In genomic region chr15:63188937-63189871, GRCh38 we compare ENCODE assay signal across 8 cellular contexts. TPM values are rescaled to one million over a fixed set of nuclear protein-coding genes. Genes with fewer than 3 reads are reported as not detected.
A peak's percentile ranks its signal among the peaks of the same experiment; 100 is the strongest.
DNase-seq lines count a peak whose midpoint lies in the region; ATAC-seq and TF ChIP-seq lines count a peak whose summit lies in the region.

Gene RAB8B, plus strand, starts transcription at chr15:63189606. Its CDS starts 19 bp downstream, at chr15:63189625.

- H3K27ac ChIP-seq in heart right ventricle, result peak within 1 kb of the TSS in 9 of 10 donors; percentile 34 to 92 (median 77)

- no peak for TF ChIP-seq CTCF in GM13977 (IDR thresholded peaks at IDR 0.05; ENCODE audit: extremely low read depth, insufficient read depth, missing control alignments)
- peak in 1 of 9 donors; percentile 6 for TF ChIP-seq CTCF in heart right ventricle (IDR thresholded peaks at IDR 0.05)
- no peak for TF ChIP-seq CTCF in type B pancreatic cell (conservative IDR thresholded peaks at IDR 0.05)

- no peaks in the 10 kb centered on the region for H3K9me3 Mint-ChIP-seq in T-helper 1 cell treated with Interleukin-12 subunit alpha and Interleukin-12 subunit beta and Interleukin-4 antibody, amounts not matched to agents 30 μg/mL and 1 μg/mL, for 36 hours
- H3K9me3 Mint-ChIP-seq in type B pancreatic cell, result no peaks in the 10 kb centered on the region

- H3K27me3 Mint-ChIP-seq in T-helper 1 cell treated with Interleukin-12 subunit alpha and Interleukin-12 subunit beta and Interleukin-4 antibody, amounts not matched to agents 30 μg/mL and 1 μg/mL, for 36 hours (ENCODE audit: low read depth), result peaks cover 15% of the 10 kb centered on the region
- H3K27me3 Mint-ChIP-seq in type B pancreatic cell, result no peaks in the 10 kb centered on the region

- in situ Hi-C loops in GM13977 (cut with MboI; ENCODE audit: low pct_unique_long_range_greater_than_20kb, low sequenced_read_pairs, unreplicated experiment), result no loop called here

- WGBS in heart right ventricle, 2 donors, result 0 to 1% methylated on average over 77 of the region's 77 CpGs

- H3K27me3 ChIP-seq in heart right ventricle, result no peaks in the 10 kb centered on the region

- peaks cover 5 to 52% (median 26%) of the 10 kb centered on the region in 9 donors for H3K4me1 ChIP-seq in heart right ventricle

- intact Hi-C loops in heart right ventricle (cut with DNase I), result loop anchor here in 4 of 10 donors (2.0 to 10.0 kb wide), 4 partner anchors 30 to 88 kb away; partner anchors contain the start of genes APH1B (in 2 of the 4) and RPS27L (in 1 of the 4)
- intact Hi-C loops in posterior cingulate gyrus (cut with DNase I), result loop anchor here (2.0 kb wide), 2 partner anchors 32 to 88 kb away; partner anchors contain the start of genes APH1B and RPS27L

- H3K27ac Mint-ChIP-seq in T-helper 1 cell treated with Interleukin-12 subunit alpha and Interleukin-12 subunit beta and Interleukin-4 antibody, amounts not matched to agents 30 μg/mL and 1 μg/mL, for 36 hours, result peak within 1 kb of the TSS; percentile 90
- peak within 1 kb of the TSS; percentile 96 for H3K27ac Mint-ChIP-seq in type B pancreatic cell

- DNase-seq in GM13977 (ENCODE audit: low spot score), result peak; percentile 90
- peak; percentile 67 for DNase-seq in NCI-H1436 treated with DMSO at 0.1 percent for 48 hours (lab: John Stamatoyannopoulos, UW)
- DNase-seq in amniotic epithelial cell (ENCODE audit: low read depth), result peak; percentile 91
- DNase-seq in heart right ventricle, result peak; percentile 98 to 99
- peak; percentile 95 to 100 (median 99) for DNase-seq in posterior cingulate gyrus
- peak; percentile 99 for DNase-seq in type B pancreatic cell (ENCODE audit: extremely low spot score, unreplicated experiment)

- peaks cover 11% of the 10 kb centered on the region for H3K36me3 Mint-ChIP-seq in T-helper 1 cell treated with Interleukin-12 subunit alpha and Interleukin-12 subunit beta and Interleukin-4 antibody, amounts not matched to agents 30 μg/mL and 1 μg/mL, for 36 hours (ENCODE audit: low read depth)
- H3K36me3 Mint-ChIP-seq in type B pancreatic cell, result no peaks in the 10 kb centered on the region

- peak within 1 kb of the TSS; percentile 53 to 70 (median 66) for H3K4me3 ChIP-seq in heart right ventricle

- H3K4me3 Mint-ChIP-seq in T-helper 1 cell treated with Interleukin-12 subunit alpha and Interleukin-12 subunit beta and Interleukin-4 antibody, amounts not matched to agents 30 μg/mL and 1 μg/mL, for 36 hours, result peak within 1 kb of the TSS; percentile 95
- H3K4me3 Mint-ChIP-seq in type B pancreatic cell, result peak within 1 kb of the TSS; percentile 92

- H3K9me3 ChIP-seq in heart right ventricle, result no peaks in the 10 kb centered on the region

- H3K36me3 ChIP-seq in heart right ventricle, result no peaks in the 10 kb centered on the region

- H3K4me1 Mint-ChIP-seq in T-helper 1 cell treated with Interleukin-12 subunit alpha and Interleukin-12 subunit beta and Interleukin-4 antibody, amounts not matched to agents 30 μg/mL and 1 μg/mL, for 36 hours (ENCODE audit: low read depth), result peaks cover 45% of the 10 kb centered on the region
- H3K4me1 Mint-ChIP-seq in type B pancreatic cell (ENCODE audit: unreplicated experiment), result peaks cover 31% of the 10 kb centered on the region

- ATAC-seq in HG02840 (IDR thresholded peaks at IDR 0.05; ENCODE audit: low FRiP score, unreplicated experiment), result peak; percentile 74
- ATAC-seq in heart right ventricle, result peak; percentile 99 to 100 (median 99)

RNA-seq across cellular contexts. Expression of gene RAB8B, which starts in this region (rescaled TPM):
- total RNA-seq in heart right ventricle, result 10 to 100 TPM in 4 of 10 donors, 1 to 10 TPM in 6; 6.0 to 27.7 (median 7.4) TPM
- polyA plus RNA-seq in heart right ventricle, result 1 to 10 TPM; 4.4 to 4.5 TPM
- 26.5 and 36.8 TPM in 2 replicates for total RNA-seq in type B pancreatic cell (ENCODE audit: low replicate concordance)

Comparison
In these comparisons a context has a peak if more than half of its experiments do, and no peak if none do; other contexts are left out.
1. Peak in every context shown above with its lines: DNase-seq, ATAC-seq, H3K4me3 ChIP-seq and H3K27ac ChIP-seq.